ENCODE assay signal across 8 cellular contexts in the genomic region with DNA sequence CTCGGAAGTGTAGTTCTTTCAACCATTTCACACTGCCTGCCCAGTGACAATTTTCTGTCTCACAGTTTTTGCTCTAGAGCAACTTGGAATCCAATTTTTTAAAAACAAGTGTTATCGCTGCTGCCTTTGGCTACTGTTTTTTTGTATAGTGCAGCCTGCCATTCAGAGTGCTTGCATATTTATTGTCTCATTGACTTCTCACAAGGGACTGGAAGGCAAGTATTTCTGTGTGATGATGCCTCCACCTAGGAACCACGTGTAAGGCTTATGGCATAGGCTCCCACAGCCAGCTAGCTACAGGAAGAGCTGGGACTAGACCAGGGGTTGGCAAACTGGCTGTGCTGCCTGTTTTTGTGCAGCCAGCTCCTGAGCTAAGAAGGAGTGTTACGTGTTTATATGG. TPM values are rescaled to one million over a fixed set of nuclear protein-coding genes. Genes with fewer than 3 reads are reported as not detected.
DNase-seq lines count a peak whose midpoint lies in the region; ATAC-seq and TF ChIP-seq lines count a peak whose summit lies in the region.

No MANE protein-coding gene starts in this region.

- peaks cover 25% of the 10 kb centered on the region for H3K4me1 Mint-ChIP-seq in activated naive CD8-positive, alpha-beta T cell treated with anti-CD3 and anti-CD28 coated beads, Interleukin-2, amount 50 U/mL, for 24 hours

- peak overlapping the region; percentile 91 for H3K27ac Mint-ChIP-seq in activated naive CD8-positive, alpha-beta T cell treated with anti-CD3 and anti-CD28 coated beads, Interleukin-2, amount 50 U/mL, for 24 hours

- no peaks in the 10 kb centered on the region for H3K9me3 Mint-ChIP-seq in activated naive CD8-positive, alpha-beta T cell treated with anti-CD3 and anti-CD28 coated beads, Interleukin-2, amount 50 U/mL, for 24 hours

- H3K27me3 Mint-ChIP-seq in activated naive CD8-positive, alpha-beta T cell treated with anti-CD3 and anti-CD28 coated beads, Interleukin-2, amount 50 U/mL, for 24 hours = no peaks in the 10 kb centered on the region

- H3K36me3 Mint-ChIP-seq in activated naive CD8-positive, alpha-beta T cell treated with anti-CD3 and anti-CD28 coated beads, Interleukin-2, amount 50 U/mL, for 24 hours (ENCODE audit: low read depth) = peaks cover 31% of the 10 kb centered on the region

- TF ChIP-seq CTCF in kidney epithelial cell (IDR thresholded peaks at IDR 0.05; ENCODE audit: insufficient read depth, low read length, poor library complexity, severe bottlenecking) = no peak

- H3K4me3 Mint-ChIP-seq in activated naive CD8-positive, alpha-beta T cell treated with anti-CD3 and anti-CD28 coated beads, Interleukin-2, amount 50 U/mL, for 24 hours = peak overlapping the region; percentile 95

- H3K4me3 ChIP-seq in kidney epithelial cell (ENCODE audit: low read depth, low read length) = peak overlapping the region; percentile 94

- H3K27me3 ChIP-seq in kidney epithelial cell (ENCODE audit: control insufficient read depth, insufficient read depth, low read length) = no peaks in the 10 kb centered on the region

- H3K36me3 ChIP-seq in kidney epithelial cell (ENCODE audit: control insufficient read depth, insufficient read depth, low read length) = no peaks in the 10 kb centered on the region

- no peak for ATAC-seq in activated naive CD8-positive, alpha-beta T cell treated with anti-CD3 and anti-CD28 coated beads, Interleukin-2, amount 50 U/mL, for 24 hours
- no peak for ATAC-seq in HG02981 (IDR thresholded peaks at IDR 0.05; ENCODE audit: unreplicated experiment)

- DNase-seq in activated CD4-positive, alpha-beta T cell treated with anti-CD3 and anti-CD28 coated beads for 48 hours = peak; percentile 8
- no peak for DNase-seq in activated CD4-positive, alpha-beta T cell treated with anti-CD3 and anti-CD28 coated beads for 1 hour
- DNase-seq in LoVo (ENCODE audit: low spot score) (peak; percentile 59), kidney epithelial cell (ENCODE audit: low read depth) (peak; percentile 4), NCI-H2196 treated with DMSO at 0.1 percent for 48 hours (lab: John Stamatoyannopoulos, UW; ENCODE audit: unreplicated experiment) (no peak), NCI-H1930 (lab: John Stamatoyannopoulos, UW) (no peak)
- peak; percentile 8 for DNase-seq in activated naive CD8-positive, alpha-beta T cell treated with anti-CD3 and anti-CD28 coated beads, Interleukin-2, amount 50 U/mL, for 24 hours

RNA-seq across cellular contexts. Expression of gene PARPBP, which starts 0.9 kb away (rescaled TPM):
- total RNA-seq in kidney epithelial cell = 5.6 and 5.9 TPM in 2 replicates

RNA-seq across cellular contexts. Expression of gene NUP37, which starts 1.0 kb away (rescaled TPM):
- 23.1 and 25.5 TPM in 2 replicates for total RNA-seq in kidney epithelial cell

RNA-seq across cellular contexts. Expression of gene WASHC3, which starts 59.1 kb away (rescaled TPM):
- total RNA-seq in kidney epithelial cell = 32.6 and 45.8 TPM in 2 replicates

Comparison
In these comparisons a context has a peak if more than half of its experiments do, and no peak if none do; other contexts are left out.
1. DNase-seq: peak in activated CD4-positive, alpha-beta T cell treated with anti-CD3 and anti-CD28 coated beads for 48 hours (single experiment), LoVo (single experiment), activated naive CD8-positive, alpha-beta T cell treated with anti-CD3 and anti-CD28 coated beads, Interleukin-2, amount 50 U/mL, for 24 hours (single experiment) and kidney epithelial cell (single experiment); none in activated CD4-positive, alpha-beta T cell treated with anti-CD3 and anti-CD28 coated beads for 1 hour (single experiment), NCI-H2196 treated with DMSO at 0.1 percent for 48 hours (single experiment) and NCI-H1930 (0 of 2).